32 cellular contexts compared by ENCODE assay signal in genomic region chr11:83472831-83473230, GRCh38.
"Had no signal": no experiment of that assay in that cellular context is flagged by ENCODE, and none has a peak within 500 bp of the region (broad histone marks: within the 10 kb centered on the region; RNA-seq: fewer than 3 reads in every experiment).

No MANE protein-coding gene starts in this region.

- H3K9me3 ChIP-seq: adrenal gland, body of pancreas, colonic mucosa, esophagus squamous epithelium had no signal

- DNase-seq: activated B cell treated with CpG ODN at 0.5 μM for 24 hours; activated CD4-positive, alpha-beta T cell treated with anti-CD3 and anti-CD28 coated beads for 48 hours; activated CD4-positive, alpha-beta T cell treated with anti-CD3 and anti-CD28 coated beads, Interleukin-2, amount 50 U/mL, for 1 hour; activated CD4-positive, alpha-beta T cell treated with anti-CD3 and anti-CD28 coated beads, Interleukin-2, amount 50 U/mL, for 48 hours; activated CD8-positive, alpha-beta memory T cell treated with anti-CD3 and anti-CD28 coated beads for 24 hours; activated CD8-positive, alpha-beta T cell treated with anti-CD3 and anti-CD28 coated beads for 36 hours; activated effector memory CD4-positive, alpha-beta T cell treated with anti-CD3 and anti-CD28 coated beads, Interleukin-2, amount 50 U/mL, for 16 hours; activated naive CD4-positive, alpha-beta T cell treated with anti-CD3 and anti-CD28 coated beads for 36 hours; activated naive CD8-positive, alpha-beta T cell treated with anti-CD3 and anti-CD28 coated beads for 36 hours; activated naive CD8-positive, alpha-beta T cell treated with anti-CD3 and anti-CD28 coated beads, Interleukin-2, amount 50 U/mL, for 24 hours; activated T-cell treated with anti-CD3 and anti-CD28 coated beads, Interleukin-2, amount 50 U/mL, for 1 hour; activated T-cell treated with anti-CD3 and anti-CD28 coated beads, Interleukin-2, amount 50 U/mL, for 48 hours; adrenal gland; amygdala; aorta; body of pancreas; central memory CD4-positive, alpha-beta T cell; cerebellar nuclear complex; colonic mucosa; effector CD8-positive, alpha-beta T cell; esophagus squamous epithelium; head of caudate nucleus; T-helper 1 cell; T-helper 17 cell; T1000; WERI-Rb-1 had no signal

- H3K4me1 ChIP-seq: adrenal gland, body of pancreas, colonic mucosa, esophagus squamous epithelium had no signal

- H3K36me3 ChIP-seq: adrenal gland, colonic mucosa, esophagus squamous epithelium, WERI-Rb-1 had no signal

- H3K27me3 ChIP-seq: adrenal gland, body of pancreas, colonic mucosa, esophagus squamous epithelium had no signal

- ATAC-seq: activated CD4-positive, CD25-positive, alpha-beta regulatory T cell treated with anti-CD3 and anti-CD28 coated beads, Interleukin-2, amount 50 U/mL, for 24 hours; activated CD8-positive, alpha-beta T cell treated with anti-CD3 and anti-CD28 coated beads for 36 hours; activated naive CD8-positive, alpha-beta T cell treated with anti-CD3 and anti-CD28 coated beads, Interleukin-2, amount 50 U/mL, for 24 hours; body of pancreas; T-helper 17 cell had no signal

- H3K27ac Mint-ChIP-seq: activated B cell treated with CpG ODN at 0.5 μM for 24 hours; activated CD8-positive, alpha-beta T cell treated with anti-CD3 and anti-CD28 coated beads for 36 hours; activated naive CD4-positive, alpha-beta T cell treated with anti-CD3 and anti-CD28 coated beads for 36 hours; activated naive CD4-positive, alpha-beta T cell treated with anti-CD3 and anti-CD28 coated beads, Interleukin-2, amount 50 U/mL, for 24 hours; activated naive CD8-positive, alpha-beta T cell treated with anti-CD3 and anti-CD28 coated beads for 36 hours; activated naive CD8-positive, alpha-beta T cell treated with anti-CD3 and anti-CD28 coated beads, Interleukin-2, amount 50 U/mL, for 24 hours; activated T-helper 1 cell treated with anti-CD3 and anti-CD28 coated beads, Interleukin-12 subunit alpha, Interleukin-12 subunit beta, Interleukin-2, Interleukin-4 antibody, amounts not matched to agents 30 ng/mL and 10 ng/mL and 1 ng/mL, durations not matched to agents 14 hours and 24 hours and 36 hours; activated T-helper 2 cell treated with anti-CD3 and anti-CD28 coated beads, Interferon-gamma antibody, Interleukin-2, Interleukin-4, amounts not matched to agents 10 μg/mL and 5 μg/mL and 100 μg/mL, durations not matched to agents 14 hours and 24 hours and 36 hours; T-helper 17 cell; T-helper 2 cell treated with Interferon-gamma antibody and Interleukin-4, amounts not matched to agents 5 μg/mL and 100 μg/mL, for 36 hours had no signal

- H3K9me3 Mint-ChIP-seq: activated B cell treated with CpG ODN at 0.5 μM for 24 hours; activated CD8-positive, alpha-beta T cell treated with anti-CD3 and anti-CD28 coated beads for 36 hours; activated naive CD4-positive, alpha-beta T cell treated with anti-CD3 and anti-CD28 coated beads for 36 hours; activated naive CD4-positive, alpha-beta T cell treated with anti-CD3 and anti-CD28 coated beads, Interleukin-2, amount 50 U/mL, for 24 hours; activated naive CD8-positive, alpha-beta T cell treated with anti-CD3 and anti-CD28 coated beads for 36 hours; activated naive CD8-positive, alpha-beta T cell treated with anti-CD3 and anti-CD28 coated beads, Interleukin-2, amount 50 U/mL, for 24 hours; activated T-helper 1 cell treated with anti-CD3 and anti-CD28 coated beads, Interleukin-12 subunit alpha, Interleukin-12 subunit beta, Interleukin-2, Interleukin-4 antibody, amounts not matched to agents 30 ng/mL and 10 ng/mL and 1 ng/mL, durations not matched to agents 14 hours and 24 hours and 36 hours; activated T-helper 2 cell treated with anti-CD3 and anti-CD28 coated beads, Interferon-gamma antibody, Interleukin-2, Interleukin-4, amounts not matched to agents 10 μg/mL and 5 μg/mL and 100 μg/mL, durations not matched to agents 14 hours and 24 hours and 36 hours; T-helper 2 cell treated with Interferon-gamma antibody and Interleukin-4, amounts not matched to agents 5 μg/mL and 100 μg/mL, for 36 hours had no signal

- H3K27ac ChIP-seq: adrenal gland, body of pancreas, colonic mucosa, epithelial cell of prostate, esophagus squamous epithelium, WERI-Rb-1 had no signal

- H3K4me3 Mint-ChIP-seq: activated B cell treated with CpG ODN at 0.5 μM for 24 hours; activated CD8-positive, alpha-beta T cell treated with anti-CD3 and anti-CD28 coated beads for 36 hours; activated naive CD4-positive, alpha-beta T cell treated with anti-CD3 and anti-CD28 coated beads for 36 hours; activated naive CD4-positive, alpha-beta T cell treated with anti-CD3 and anti-CD28 coated beads, Interleukin-2, amount 50 U/mL, for 24 hours; activated naive CD8-positive, alpha-beta T cell treated with anti-CD3 and anti-CD28 coated beads for 36 hours; activated naive CD8-positive, alpha-beta T cell treated with anti-CD3 and anti-CD28 coated beads, Interleukin-2, amount 50 U/mL, for 24 hours; activated T-helper 1 cell treated with anti-CD3 and anti-CD28 coated beads, Interleukin-12 subunit alpha, Interleukin-12 subunit beta, Interleukin-2, Interleukin-4 antibody, amounts not matched to agents 30 ng/mL and 10 ng/mL and 1 ng/mL, durations not matched to agents 14 hours and 24 hours and 36 hours; T-helper 17 cell; T-helper 2 cell treated with Interferon-gamma antibody and Interleukin-4, amounts not matched to agents 5 μg/mL and 100 μg/mL, for 36 hours had no signal

- H3K4me1 Mint-ChIP-seq: activated B cell treated with CpG ODN at 0.5 μM for 24 hours; activated naive CD4-positive, alpha-beta T cell treated with anti-CD3 and anti-CD28 coated beads, Interleukin-2, amount 50 U/mL, for 24 hours; activated naive CD8-positive, alpha-beta T cell treated with anti-CD3 and anti-CD28 coated beads for 36 hours; activated naive CD8-positive, alpha-beta T cell treated with anti-CD3 and anti-CD28 coated beads, Interleukin-2, amount 50 U/mL, for 24 hours had no signal

- H3K36me3 Mint-ChIP-seq: activated naive CD8-positive, alpha-beta T cell treated with anti-CD3 and anti-CD28 coated beads for 36 hours had no signal

- H3K4me3 ChIP-seq: adrenal gland, body of pancreas, colonic mucosa, esophagus squamous epithelium had no signal
